ENCODE assay signal across 8 cellular contexts in the genomic region with DNA sequence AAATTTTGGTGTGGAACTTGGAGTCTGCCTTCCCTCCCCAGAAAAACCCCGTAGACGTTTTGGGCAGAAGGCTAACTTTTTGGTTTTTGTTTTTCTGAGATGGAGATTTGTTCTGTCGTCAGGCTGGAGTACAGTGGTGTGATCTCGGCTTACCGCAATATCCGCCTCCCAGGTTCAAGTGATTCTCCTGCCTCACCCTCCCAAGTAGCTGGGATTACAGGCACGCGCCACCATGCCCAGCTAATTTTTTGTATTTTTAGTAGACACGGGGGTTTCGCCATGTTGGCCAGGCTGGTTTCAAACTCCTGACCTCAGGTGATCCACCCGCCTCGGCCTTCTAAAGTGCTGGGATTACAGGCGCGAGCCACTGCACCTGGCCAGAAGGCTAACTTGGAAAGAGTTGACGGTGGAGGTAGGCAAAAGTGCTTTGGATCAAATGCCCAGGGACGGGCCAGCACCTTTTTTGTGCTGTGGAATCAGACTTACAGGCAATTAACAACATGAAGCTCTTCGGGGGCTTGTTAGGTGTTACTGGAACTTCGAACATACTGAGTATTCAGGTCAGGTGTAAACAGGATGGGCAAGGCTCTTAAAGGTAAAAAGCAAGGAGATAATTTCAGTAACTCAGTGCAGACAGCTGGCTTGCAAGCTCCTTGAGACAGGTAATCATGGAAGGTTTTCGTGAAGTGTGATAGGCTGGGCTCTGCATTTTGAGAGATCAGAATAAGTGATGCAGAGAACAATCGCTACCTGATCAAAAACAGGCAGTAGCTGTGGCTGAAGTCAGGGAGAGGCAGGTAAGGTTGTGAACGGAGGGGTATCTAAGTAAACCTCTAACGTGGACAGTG. TPM values are rescaled to one million over a fixed set of nuclear protein-coding genes. Genes with fewer than 3 reads are reported as not detected.
DNase-seq lines count a peak whose midpoint lies in the region; ATAC-seq and TF ChIP-seq lines count a peak whose summit lies in the region.

No MANE protein-coding gene starts in this region.

- H3K36me3 ChIP-seq in PC-9 (ENCODE audit: low read depth): peaks cover 26% of the 10 kb centered on the region; the same call in 1 of the 2 replicates

- peak overlapping the region; percentile 83 for H3K4me3 ChIP-seq in GM12865 (ENCODE audit: low read depth, low read length)
- H3K4me3 ChIP-seq in PC-9: peak overlapping the region; percentile 87
- peak overlapping the region; percentile 83 for H3K4me3 ChIP-seq in epithelial cell of proximal tubule (ENCODE audit: low read depth, low read length)

- H2AFZ ChIP-seq in PC-9: no peak overlapping the region

- peak overlapping the region; percentile 80 for H3K4me3 Mint-ChIP-seq in progenitor cell of endocrine pancreas (ENCODE audit: low read depth)

- CTCF ChIA-PET in PC-9 (lab: Charles Lee): no interaction called here

- H3K9me2 ChIP-seq in PC-9 (ENCODE audit: insufficient read depth): no peaks in the 10 kb centered on the region

- TF ChIP-seq CTCF in GM12865 (IDR thresholded peaks at IDR 0.05; ENCODE audit: insufficient read depth, low read depth, low read length, missing control alignments): no peak
- TF ChIP-seq CTCF in PC-9 (conservative IDR thresholded peaks at IDR 0.05): no peak
- no peak for TF ChIP-seq CTCF in epithelial cell of proximal tubule (conservative IDR thresholded peaks at IDR 0.05; ENCODE audit: low read depth, low read length)
- TF ChIP-seq CTCF in progenitor cell of endocrine pancreas (IDR thresholded peaks at IDR 0.05; ENCODE audit: unreplicated experiment): no peak

- peak overlapping the region; percentile 96 for H3K4me2 ChIP-seq in PC-9

- no peak for DNase-seq in GM12865 (ENCODE audit: low read depth)
- DNase-seq in PC-9: no peak
- DNase-seq in epithelial cell of proximal tubule (ENCODE audit: low read depth): no peak
- DNase-seq in progenitor cell of endocrine pancreas (ENCODE audit: low spot score, unreplicated experiment): no peak
- no peak for DNase-seq in caudate nucleus (lab: John Stamatoyannopoulos, UW)

- no peaks in the 10 kb centered on the region for H3K27me3 ChIP-seq in PC-9 (ENCODE audit: insufficient read depth, low read depth)

- H3K36me3 Mint-ChIP-seq in progenitor cell of endocrine pancreas (ENCODE audit: insufficient read depth): peaks cover 10% of the 10 kb centered on the region

- H4K20me1 ChIP-seq in PC-9 (ENCODE audit: insufficient read depth): peaks cover 6% of the 10 kb centered on the region

- BruUV-seq in PC-9 (replicated peaks; lab: Mats Ljungman, UMichigan): no TSS peak

- no peaks in the 10 kb centered on the region for H3K9me3 ChIP-seq in PC-9 (ENCODE audit: insufficient read depth, low read depth)

- ATAC-seq in HG02852 (IDR thresholded peaks at IDR 0.05; ENCODE audit: unreplicated experiment) (no peak), GM19351 (IDR thresholded peaks at IDR 0.05; ENCODE audit: unreplicated experiment) (no peak), GM18511 (IDR thresholded peaks at IDR 0.05; ENCODE audit: unreplicated experiment) (no peak)

- peak overlapping the region; percentile 77 for H3K27ac ChIP-seq in PC-9
- no peak overlapping the region for H3K27ac ChIP-seq in caudate nucleus (ENCODE audit: low read depth, low read length)

- no peaks in the 10 kb centered on the region for H3K27me3 Mint-ChIP-seq in progenitor cell of endocrine pancreas

- H3K9me3 Mint-ChIP-seq in progenitor cell of endocrine pancreas (ENCODE audit: low read depth): no peaks in the 10 kb centered on the region

- peaks cover 59% of the 10 kb centered on the region for H3F3A ChIP-seq in PC-9 (ENCODE audit: insufficient read depth, low read depth)

- H3K4me1 ChIP-seq in PC-9 (replicated peaks; ENCODE audit: insufficient read depth): peaks cover 40% of the 10 kb centered on the region

- peaks cover 61% of the 10 kb centered on the region for H3K79me2 ChIP-seq in PC-9 (ENCODE audit: low read depth)

- H3K4me1 Mint-ChIP-seq in progenitor cell of endocrine pancreas (ENCODE audit: low read depth): peaks cover 31% of the 10 kb centered on the region

- H3K27ac Mint-ChIP-seq in progenitor cell of endocrine pancreas: peak overlapping the region; percentile 91

- intact Hi-C loops in PC-9 (cut with micrococcal nuclease; ENCODE audit: unreplicated experiment): no loop called here

- POLR2A ChIA-PET in PC-9 (lab: Charles Lee; ENCODE audit: unreplicated experiment): no interaction called here

RNA-seq across cellular contexts. Expression of gene PPP1R35, which starts 1.8 kb away (rescaled TPM):
- 49.1 and 67.6 TPM in 2 replicates for total RNA-seq in PC-9 (2021)
- 78.6 and 127 TPM in 2 replicates for total RNA-seq in epithelial cell of proximal tubule
- 23.7 and 29.8 TPM in 2 replicates for total RNA-seq in progenitor cell of endocrine pancreas

RNA-seq across cellular contexts. Expression of gene MEPCE, which starts 4.9 kb away (rescaled TPM):
- total RNA-seq in PC-9 (2021) (62.6 and 70.3 TPM in 2 replicates), epithelial cell of proximal tubule (26.5 and 34.1 TPM in 2 replicates), progenitor cell of endocrine pancreas (34.6 and 35.4 TPM in 2 replicates)

RNA-seq across cellular contexts. Expression of gene ZCWPW1, which starts 6.0 kb away (rescaled TPM):
- total RNA-seq in PC-9 (2021) (7.4 TPM in 2 replicates), epithelial cell of proximal tubule (0.65 and 3.8 TPM in 2 replicates), progenitor cell of endocrine pancreas (2.5 and 3.8 TPM in 2 replicates)

RNA-seq across cellular contexts. Expression of gene SPACDR, which starts 29.5 kb away (rescaled TPM):
- 1.4 and 4.2 TPM in 2 replicates for total RNA-seq in PC-9 (2021)
- 0.65 TPM in 1 of 2 replicates, not detected in the other for total RNA-seq in epithelial cell of proximal tubule
- total RNA-seq in progenitor cell of endocrine pancreas: 0.67 and 1.7 TPM in 2 replicates

RNA-seq across cellular contexts. Expression of gene TSC22D4, which starts 44.5 kb away (rescaled TPM):
- total RNA-seq in PC-9 (2021) (68.8 and 79.8 TPM in 2 replicates), epithelial cell of proximal tubule (36.6 and 45.4 TPM in 2 replicates), progenitor cell of endocrine pancreas (27.9 and 32.2 TPM in 2 replicates)
